In genomic region chr11:73171762-73172161, GRCh38 we compare ENCODE assay signal across 18 cellular contexts. TPM values are rescaled to one million over a fixed set of nuclear protein-coding genes. Genes with fewer than 3 reads are reported as not detected.
DNase-seq lines count a peak whose midpoint lies in the region; ATAC-seq and TF ChIP-seq lines count a peak whose summit lies in the region.
"Had no signal": no experiment of that assay in that cellular context is flagged by ENCODE, and none has a peak within 500 bp of the region (broad histone marks: within the 10 kb centered on the region; RNA-seq: fewer than 3 reads in every experiment).

No MANE protein-coding gene starts in this region.

- peak overlapping the region; percentile 86 for H3K27ac ChIP-seq in left ventricle myocardium inferior (replicated peaks)
- H3K27ac ChIP-seq: A549, KMS-11 had no signal

- intact Hi-C loops in left ventricle myocardium inferior (cut with micrococcal nuclease), result no loop called here
- intact Hi-C loops in left cardiac atrium (cut with DNase I), result loop anchor here (10.0 kb wide), 1 partner anchor 447 kb away; no protein-coding TSS in a partner anchor
- intact Hi-C loops in head of caudate nucleus (cut with DNase I), result no loop called here

- no peaks in the 10 kb centered on the region for H3K9me3 Mint-ChIP-seq in stimulated activated memory B cell treated with anti-CD40 and anti-IgM and Interleukin-4, amounts not matched to agents 10 μg/mL and 1 μg/mL and 100 μg/mL, for 72 hours

- ATAC-seq in left cardiac atrium (no peak), T-helper 17 cell (no peak)
- ATAC-seq in stimulated activated memory B cell treated with anti-CD40 and anti-IgM and Interleukin-4, amounts not matched to agents 10 μg/mL and 1 μg/mL and 100 μg/mL, for 72 hours, result no peak
- ATAC-seq: A549 had no signal

- no peaks in the 10 kb centered on the region for H3K36me3 ChIP-seq in left ventricle myocardium inferior
- H3K36me3 ChIP-seq: MG63 had no signal

- H3K27me3 Mint-ChIP-seq in T-helper 17 cell, result peaks cover 6% of the 10 kb centered on the region
- H3K27me3 Mint-ChIP-seq in stimulated activated memory B cell treated with anti-CD40 and anti-IgM and Interleukin-4, amounts not matched to agents 10 μg/mL and 1 μg/mL and 100 μg/mL, for 72 hours, result no peaks in the 10 kb centered on the region

- peak overlapping the region; percentile 81 for H3K27ac Mint-ChIP-seq in T-helper 17 cell
- peak overlapping the region; percentile 65 for H3K27ac Mint-ChIP-seq in stimulated activated memory B cell treated with anti-CD40 and anti-IgM and Interleukin-4, amounts not matched to agents 10 μg/mL and 1 μg/mL and 100 μg/mL, for 72 hours

- peaks cover 4% of the 10 kb centered on the region for H3K36me3 Mint-ChIP-seq in T-helper 17 cell (ENCODE audit: low read depth)
- H3K36me3 Mint-ChIP-seq in stimulated activated memory B cell treated with anti-CD40 and anti-IgM and Interleukin-4, amounts not matched to agents 10 μg/mL and 1 μg/mL and 100 μg/mL, for 72 hours, result no peaks in the 10 kb centered on the region

- no peak overlapping the region for H3K4me3 Mint-ChIP-seq in T-helper 17 cell
- H3K4me3 Mint-ChIP-seq in stimulated activated memory B cell treated with anti-CD40 and anti-IgM and Interleukin-4, amounts not matched to agents 10 μg/mL and 1 μg/mL and 100 μg/mL, for 72 hours, result no peak overlapping the region

- H3K9me3 ChIP-seq in left ventricle myocardium inferior (replicated peaks), result no peaks in the 10 kb centered on the region
- no peaks in the 10 kb centered on the region for H3K9me3 ChIP-seq in T-helper 17 cell (ENCODE audit: control insufficient read depth, low read length, poor library complexity, severe bottlenecking)
- H3K9me3 ChIP-seq: A549, MG63 had no signal

- no peaks in the 10 kb centered on the region for H3K27me3 ChIP-seq in left ventricle myocardium inferior (ENCODE audit: low read depth)
- H3K27me3 ChIP-seq: MG63 had no signal

- TF ChIP-seq CTCF in left ventricle myocardium inferior (IDR thresholded peaks at IDR 0.05; ENCODE audit: borderline replicate concordance), result no peak

- peaks cover 6% of the 10 kb centered on the region for H3K4me1 Mint-ChIP-seq in T-helper 17 cell
- H3K4me1 Mint-ChIP-seq in stimulated activated memory B cell treated with anti-CD40 and anti-IgM and Interleukin-4, amounts not matched to agents 10 μg/mL and 1 μg/mL and 100 μg/mL, for 72 hours, result peaks cover 75% of the 10 kb centered on the region

- DNase-seq in left ventricle myocardium inferior (no peak), left cardiac atrium (no peak), HT1080 (ENCODE audit: low read depth) (peak; percentile 31), T-helper 17 cell (no peak), NCI-H2029 treated with DMSO at 0.1 percent for 48 hours (lab: John Stamatoyannopoulos, UW) (no peak), head of caudate nucleus (no peak)
- DNase-seq: C1 segment of cervical spinal cord, DMS79 treated with DMSO at 0.1 percent for 48 hours, GDM1, GOT3, MG63, NCI-H1105, NCI-H1694, NCI-H345, NCI-H526 treated with DMSO at 0.1 percent for 48 hours had no signal

- peaks cover 95% of the 10 kb centered on the region for H3K4me1 ChIP-seq in left ventricle myocardium inferior
- H3K4me1 ChIP-seq: A549 had no signal

- H3K4me3 ChIP-seq in left ventricle myocardium inferior, result no peak overlapping the region
- H3K4me3 ChIP-seq: A549, MG63 had no signal

RNA-seq across cellular contexts. Expression of gene FCHSD2, which starts 29.6 kb away (rescaled TPM):
- total RNA-seq in left ventricle myocardium inferior, result 43.4 TPM
- total RNA-seq in left cardiac atrium, result 10 to 100 TPM; 36.0 to 48.0 TPM
- total RNA-seq in HT1080 (2014; rRNA removed; shearing (Covaris generic)), result 4.4 and 5.6 TPM in 2 replicates
- polyA plus RNA-seq in HT1080 (2015; cell fraction: cytosol; rRNA removed), result 19.3 and 23.9 TPM in 2 replicates
- 19.2 and 21.3 TPM in 2 replicates for polyA plus RNA-seq in HT1080 (2015; cell fraction: nucleus; rRNA removed)
- 10 to 100 TPM; 41.1 to 45.0 TPM for total RNA-seq in T-helper 17 cell

RNA-seq across cellular contexts. Expression of gene P2RY2, which starts 46.3 kb away (rescaled TPM):
- 19.8 TPM for total RNA-seq in left ventricle myocardium inferior
- total RNA-seq in left cardiac atrium, result 10 to 100 TPM; 12.0 to 16.5 TPM
- 0.05 TPM in 1 of 2 replicates, not detected in the other for total RNA-seq in HT1080 (2014; rRNA removed; shearing (Covaris generic))
- not detected in 2 replicates for polyA plus RNA-seq in HT1080 (2015; cell fraction: cytosol; rRNA removed)
- polyA plus RNA-seq in HT1080 (2015; cell fraction: nucleus; rRNA removed), result 0.07 TPM in 2 replicates
- total RNA-seq in T-helper 17 cell, result under 1 TPM; 0.29 to 0.55 TPM

Comparison
In these comparisons a context has a peak if more than half of its experiments do, and no peak if none do; other contexts are left out.
1. intact Hi-C loops: an anchor here in left cardiac atrium (10.0 kb wide); none called in left ventricle myocardium inferior and head of caudate nucleus.
2. RNA of gene P2RY2, which starts 46.3 kb away (total RNA-seq): 19.8 TPM in left ventricle myocardium inferior (single experiment) and 12.0 to 16.5 TPM in left cardiac atrium; 0.29 to 0.55 TPM in T-helper 17 cell and 0.05 TPM in HT1080; every median in the first group is over 4 times any median in the second.